ENCODE assay signal across 12 cellular contexts in the genomic region with DNA sequence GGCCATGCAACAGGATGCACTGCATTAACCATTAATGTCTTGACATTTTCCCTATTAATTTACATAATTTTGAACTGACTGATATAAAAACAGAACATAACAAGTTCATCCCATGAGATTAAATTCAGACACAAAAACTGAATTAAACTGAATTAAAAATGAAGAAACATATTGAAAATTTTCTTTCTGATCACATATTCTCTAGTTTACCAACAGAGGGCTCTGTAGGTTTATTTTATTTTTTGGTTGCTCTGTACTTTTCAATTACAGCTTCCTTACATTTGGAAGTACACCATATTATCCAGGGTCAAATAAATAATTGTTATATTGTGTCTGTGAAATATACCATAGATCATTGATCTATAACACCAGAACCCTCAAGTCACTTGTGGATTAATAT. TPM values are rescaled to one million over a fixed set of nuclear protein-coding genes. Genes with fewer than 3 reads are reported as not detected.
DNase-seq lines count a peak whose midpoint lies in the region; ATAC-seq, FAIRE-seq and TF ChIP-seq lines count a peak whose summit lies in the region.
"Had no signal": no experiment of that assay in that cellular context is flagged by ENCODE, and none has a peak within 500 bp of the region (broad histone marks: within the 10 kb centered on the region; RNA-seq: fewer than 3 reads in every experiment).

No MANE protein-coding gene starts in this region.

- POLR2A ChIA-PET in IMR-90 (lab: Charles Lee; ENCODE audit: unreplicated experiment) = no interaction called here

- no peak for TF ChIP-seq POLR2A in IMR-90 (IDR thresholded peaks at IDR 0.05; ENCODE audit: low read depth, low read length)

- H3K4me3 ChIP-seq in IMR-90 (ENCODE audit: insufficient read depth, low read depth, low read length) (no peak overlapping the region), left lung (no peak overlapping the region), H7 (ENCODE audit: insufficient read depth, low read depth, low read length) (no peak overlapping the region)
- H3K4me3 ChIP-seq: mucosa of descending colon had no signal

- no peak overlapping the region for H2AK9ac ChIP-seq in IMR-90 (replicated peaks; ENCODE audit: low read depth, low read length, poor library complexity)

- H4K8ac ChIP-seq in IMR-90 (ENCODE audit: low read depth in 2 of 2, low read length in 2 of 2) = no peak overlapping the region

- no peak overlapping the region for H3K14ac ChIP-seq in IMR-90 (replicated peaks; ENCODE audit: low read depth, low read length)

- H3K79me1 ChIP-seq in IMR-90 (ENCODE audit: low read depth in 1 of 2, low read length in 2 of 2) = no peaks in the 10 kb centered on the region

- in situ Hi-C loops in IMR-90 (cut with MboI; ENCODE audit: low sequenced_read_pairs) = no loop called here

- BruUV-seq in IMR-90 (replicated peaks; lab: Mats Ljungman, UMichigan) = no TSS peak

- intact Hi-C loops in IMR-90 (cut with micrococcal nuclease) (loop anchor here (2.0 to 5.0 kb wide), 2 partner anchors 1252 to 1765 kb away; no protein-coding TSS in a partner anchor), left lung (cut with DNase I) (no loop called here)

- ATAC-seq in IMR-90 (ENCODE audit: low read depth) = no peak
- ATAC-seq in left lung = peak; percentile 30
- no peak for ATAC-seq in GM18511 (IDR thresholded peaks at IDR 0.05; ENCODE audit: unreplicated experiment)
- ATAC-seq: mucosa of descending colon had no signal

- no peak overlapping the region for H3K9ac ChIP-seq in IMR-90 (ENCODE audit: low read depth, low read length)

- no peak for FAIRE-seq in D721Med (lab: Jason Lieb, UNC)

- H3K4me1 ChIP-seq in IMR-90 (ENCODE audit: control insufficient read depth, insufficient read depth, low read length) (no peaks in the 10 kb centered on the region), left lung (no peaks in the 10 kb centered on the region)

- no peak overlapping the region for H3K23ac ChIP-seq in IMR-90 (ENCODE audit: low read depth, low read length)

- no peaks in the 10 kb centered on the region for H3K9me3 ChIP-seq in IMR-90 (ENCODE audit: control insufficient read depth, insufficient read depth, low read length)
- no peaks in the 10 kb centered on the region for H3K9me3 ChIP-seq in left lung
- H3K9me3 ChIP-seq: mucosa of descending colon had no signal

- H4K20me1 ChIP-seq in IMR-90 (ENCODE audit: insufficient read depth, low read length) = no peaks in the 10 kb centered on the region

- H3K27ac ChIP-seq in IMR-90 (ENCODE audit: insufficient read depth, low read length) (no peak overlapping the region), left lung (no peak overlapping the region)

- H3K9me1 ChIP-seq in IMR-90 (ENCODE audit: insufficient read depth, low read length) = no peaks in the 10 kb centered on the region

- TF ChIP-seq RAD21 in IMR-90 (IDR thresholded peaks at IDR 0.05; ENCODE audit: low read length) = peak; percentile 6; the same call in 1 of the 2 replicates

- H2BK15ac ChIP-seq in IMR-90 (ENCODE audit: low read depth, low read length) = no peak overlapping the region

- DNase-seq in D721Med (ENCODE audit: insufficient read length, low spot score) (no peak), IMR-90 (no peak), SK-N-DZ (ENCODE audit: low spot score) (peak; percentile 4), left lung (no peak), glomerular visceral epithelial cell (ENCODE audit: extremely low spot score) (no peak), H7 (no peak)
- DNase-seq in activated CD8-positive, alpha-beta memory T cell treated with anti-CD3 and anti-CD28 coated beads, Interleukin-2, amount 50 U/mL, for 48 hours = no peak
- DNase-seq: activated CD4-positive, alpha-beta T cell treated with anti-CD3 and anti-CD28 coated beads for 48 hours; mucosa of descending colon; stimulated activated CD4-positive, alpha-beta T cell treated with anti-CD3 and anti-CD28 coated beads, Interleukin-1b, Interleukin-23, amount 100 ng/mL, for 48 hours had no signal

- H3K36me3 ChIP-seq in IMR-90 (ENCODE audit: control insufficient read depth, insufficient read depth, low read length) (no peaks in the 10 kb centered on the region), left lung (no peaks in the 10 kb centered on the region), H7 (replicated peaks; ENCODE audit: control insufficient read depth, insufficient read depth, low read length) (no peaks in the 10 kb centered on the region)

- H3K27me3 ChIP-seq in IMR-90 (ENCODE audit: control insufficient read depth, insufficient read depth, low read length) (no peaks in the 10 kb centered on the region), left lung (no peaks in the 10 kb centered on the region), H7 (ENCODE audit: control insufficient read depth, insufficient read depth, low read length) (no peaks in the 10 kb centered on the region)

- no peak overlapping the region for H2BK5ac ChIP-seq in IMR-90 (ENCODE audit: low read depth, low read length, poor library complexity, severe bottlenecking)

- no peak overlapping the region for H3K4me2 ChIP-seq in IMR-90 (ENCODE audit: low read depth, low read length)

- no peak overlapping the region for H4K5ac ChIP-seq in IMR-90 (ENCODE audit: low read depth, low read length)

- peak; percentile 13 for TF ChIP-seq CTCF in D721Med (IDR thresholded peaks at IDR 0.05; ENCODE audit: insufficient read depth, missing control alignments)
- peak; percentile 26 for TF ChIP-seq CTCF in IMR-90 (conservative IDR thresholded peaks at IDR 0.05; ENCODE audit: low read depth, low read length)
- TF ChIP-seq CTCF in left lung (IDR thresholded peaks at IDR 0.05) = peak in 1 of 2 donors; percentile 28

- CTCF ChIA-PET in IMR-90 (lab: Yijun Ruan, JAX) = no interaction called here

- H4K91ac ChIP-seq in IMR-90 (ENCODE audit: insufficient read depth, low read depth, low read length) = no peak overlapping the region

- no peak overlapping the region for H2AK5ac ChIP-seq in IMR-90 (ENCODE audit: low read depth, low read length)

- no peak overlapping the region for H2AFZ ChIP-seq in IMR-90 (replicated peaks; ENCODE audit: low read length, poor library complexity)

- H2BK20ac ChIP-seq in IMR-90 (ENCODE audit: low read depth, low read length) = no peak overlapping the region

- dilution Hi-C loops in IMR-90 (cut with HindIII; ENCODE audit: low sequenced_read_pairs, unreplicated experiment) = no loop called here

- no peak overlapping the region for H3K4ac ChIP-seq in IMR-90 (ENCODE audit: low read depth, low read length)

- H2BK120ac ChIP-seq in IMR-90 (ENCODE audit: low read depth, low read length) = no peak overlapping the region

- no peak overlapping the region for H3K56ac ChIP-seq in IMR-90 (ENCODE audit: extremely low read depth, insufficient read depth, low read length)

- no peak overlapping the region for H3K18ac ChIP-seq in IMR-90 (ENCODE audit: low read depth, low read length)

TF ChIP-seq in IMR-90, 13 proteins besides CTCF, POLR2A, EP300 and RAD21:
- TF ChIP-seq MAFK (IDR thresholded peaks at IDR 0.05; ENCODE audit: low read depth, low read length) (no peak), FOS (IDR thresholded peaks at IDR 0.05; ENCODE audit: low read depth, low read length) (no peak), CHD1 (IDR thresholded peaks at IDR 0.05; ENCODE audit: low read depth, low read length) (no peak), BHLHE40 (IDR thresholded peaks at IDR 0.05; ENCODE audit: low read depth, low read length) (no peak), NFE2L2 (IDR thresholded peaks at IDR 0.05; ENCODE audit: low read depth, low read length) (no peak), RCOR1 (IDR thresholded peaks at IDR 0.05; ENCODE audit: insufficient replicate concordance, low read length) (no peak), SMC3 (IDR thresholded peaks at IDR 0.05; ENCODE audit: low read depth, low read length) (no peak), MXI1 (IDR thresholded peaks at IDR 0.05; ENCODE audit: borderline replicate concordance, low read depth, low read length) (no peak), RFX5 (IDR thresholded peaks at IDR 0.05; ENCODE audit: low read depth, low read length) (no peak), CEBPB (IDR thresholded peaks at IDR 0.05; ENCODE audit: low read depth, low read length) (no peak), MAZ (IDR thresholded peaks at IDR 0.05; ENCODE audit: borderline replicate concordance, low read depth, low read length) (no peak)
- TF ChIP-seq, protein P1, sequence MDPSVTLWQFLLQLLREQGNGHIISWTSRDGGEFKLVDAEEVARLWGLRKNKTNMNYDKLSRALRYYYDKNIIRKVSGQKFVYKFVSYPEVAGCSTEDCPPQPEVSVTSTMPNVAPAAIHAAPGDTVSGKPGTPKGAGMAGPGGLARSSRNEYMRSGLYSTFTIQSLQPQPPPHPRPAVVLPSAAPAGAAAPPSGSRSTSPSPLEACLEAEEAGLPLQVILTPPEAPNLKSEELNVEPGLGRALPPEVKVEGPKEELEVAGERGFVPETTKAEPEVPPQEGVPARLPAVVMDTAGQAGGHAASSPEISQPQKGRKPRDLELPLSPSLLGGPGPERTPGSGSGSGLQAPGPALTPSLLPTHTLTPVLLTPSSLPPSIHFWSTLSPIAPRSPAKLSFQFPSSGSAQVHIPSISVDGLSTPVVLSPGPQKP (IDR thresholded peaks at IDR 0.05; ENCODE audit: borderline replicate concordance, low read depth, low read length) = no peak
- TF ChIP-seq, protein P2, sequence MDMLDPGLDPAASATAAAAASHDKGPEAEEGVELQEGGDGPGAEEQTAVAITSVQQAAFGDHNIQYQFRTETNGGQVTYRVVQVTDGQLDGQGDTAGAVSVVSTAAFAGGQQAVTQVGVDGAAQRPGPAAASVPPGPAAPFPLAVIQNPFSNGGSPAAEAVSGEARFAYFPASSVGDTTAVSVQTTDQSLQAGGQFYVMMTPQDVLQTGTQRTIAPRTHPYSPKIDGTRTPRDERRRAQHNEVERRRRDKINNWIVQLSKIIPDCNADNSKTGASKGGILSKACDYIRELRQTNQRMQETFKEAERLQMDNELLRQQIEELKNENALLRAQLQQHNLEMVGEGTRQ (IDR thresholded peaks at IDR 0.05; ENCODE audit: low read depth, low read length) = no peak

RNA-seq across cellular contexts. Expression of gene CT83, which starts 27.3 kb away (rescaled TPM):
- total RNA-seq in IMR-90 (2012; rRNA removed) (not detected in 2 replicates), left lung (not detected)
- polyA plus RNA-seq in IMR-90 (2012; rRNA removed) = not detected in 2 replicates
- not detected in 2 replicates for polyA plus RNA-seq in IMR-90 (2012; cell fraction: cytosol; rRNA removed)
- not detected in 2 replicates for polyA plus RNA-seq in IMR-90 (2012; cell fraction: nucleus; rRNA removed; ENCODE audit: low replicate concordance)
- not detected in 2 replicates for polyA plus RNA-seq in SK-N-DZ (2014; cell fraction: cytosol; rRNA removed)
- not detected in 2 replicates for polyA plus RNA-seq in SK-N-DZ (2014; cell fraction: nucleus; rRNA removed)
- total RNA-seq in H7 (2014; rRNA removed; shearing (Covaris generic)) = not detected in 2 replicates
- total RNA-seq: mucosa of descending colon, RPMI7951 had no signal

RNA-seq across cellular contexts. Expression of gene SLC6A14, which starts 53.7 kb away (rescaled TPM):
- total RNA-seq in IMR-90 (2012; rRNA removed) = not detected in 2 replicates
- not detected in 2 replicates for polyA plus RNA-seq in IMR-90 (2012; rRNA removed)
- polyA plus RNA-seq in IMR-90 (2012; cell fraction: cytosol; rRNA removed) = not detected in 2 replicates
- not detected in 2 replicates for polyA plus RNA-seq in IMR-90 (2012; cell fraction: nucleus; rRNA removed; ENCODE audit: low replicate concordance)
- polyA plus RNA-seq in SK-N-DZ (2014; cell fraction: cytosol; rRNA removed) = not detected in 2 replicates
- polyA plus RNA-seq in SK-N-DZ (2014; cell fraction: nucleus; rRNA removed) = not detected in 2 replicates
- total RNA-seq in left lung = 10 to 100 TPM; 68.6 to 70.8 TPM
- 0.03 TPM in 1 of 2 replicates, not detected in the other for total RNA-seq in H7 (2014; rRNA removed; shearing (Covaris generic))
- total RNA-seq: RPMI7951 had no signal

Comparison
In these comparisons a context has a peak if more than half of its experiments do, and no peak if none do; other contexts are left out.
1. RNA of gene SLC6A14, which starts 53.7 kb away (total RNA-seq): 68.6 to 70.8 TPM in left lung; 0.03 TPM in H7 and not detected in IMR-90; every median in the first group is over 10 times any median in the second.